In genomic region chr11:75784085-75784478, GRCh38 we compare ENCODE assay signal across 20 cellular contexts. TPM values are rescaled to one million over a fixed set of nuclear protein-coding genes. Genes with fewer than 3 reads are reported as not detected.
A peak's percentile ranks its signal among the peaks of the same experiment; 100 is the strongest.
DNase-seq lines count a peak whose midpoint lies in the region; ATAC-seq, FAIRE-seq and TF ChIP-seq lines count a peak whose summit lies in the region.
"Had no signal": no experiment of that assay in that cellular context is flagged by ENCODE, and none has a peak within 500 bp of the region (broad histone marks: within the 10 kb centered on the region; RNA-seq: fewer than 3 reads in every experiment).

No MANE protein-coding gene starts in this region.

- ATAC-seq in HepG2 (peak; percentile 65), HG02981 (IDR thresholded peaks at IDR 0.05; ENCODE audit: unreplicated experiment) (no peak), sciatic nerve (no peak)
- ATAC-seq: A549, GM12878 had no signal

- peaks cover 30% of the 10 kb centered on the region for H3K4me1 ChIP-seq in PC-9 (replicated peaks; ENCODE audit: insufficient read depth)
- H3K4me1 ChIP-seq in HepG2 (ENCODE audit: insufficient read depth, low read length) = peaks cover 84% of the 10 kb centered on the region
- H3K4me1 ChIP-seq in neutrophil (ENCODE audit: control insufficient read depth in 1 of 2, insufficient read depth in 1 of 2, low read depth in 1 of 2, low read length in 1 of 2) = peaks cover 29% of the 10 kb centered on the region in 2 experiments
- H3K4me1 ChIP-seq: HAP-1 had no signal

- no peaks in the 10 kb centered on the region for H4K20me1 ChIP-seq in PC-9 (ENCODE audit: insufficient read depth)
- H4K20me1 ChIP-seq in HepG2 (ENCODE audit: insufficient read depth, low read length) = no peaks in the 10 kb centered on the region

- intact Hi-C loops in PC-9 (cut with micrococcal nuclease; ENCODE audit: unreplicated experiment) = no loop called here
- intact Hi-C loops in HepG2 (cut with micrococcal nuclease; ENCODE audit: unreplicated experiment) = loop anchor here (2.0 kb wide), 1 partner anchor 15 kb away; the partner anchor contains the start of gene DGAT2
- intact Hi-C loops in sciatic nerve (cut with DNase I) = no loop called here

- TF ChIP-seq EP300 in HepG2 (IDR thresholded peaks at IDR 0.05; ENCODE audit: low read depth in 2 of 2, low read length in 2 of 2) (peak; percentile 89 to 95; a peak in 2 of 4 replicates), HepG2 (CRISPR knock-in tag; IDR thresholded peaks at IDR 0.05; ENCODE audit: borderline replicate concordance) (peak; percentile 81; the same call in 1 of the 2 replicates)

- H3K36me3 ChIP-seq in PC-9 (ENCODE audit: low read depth) (0 out of 2 replicates have a peak, but pooled peaks cover 7% of the 10 kb centered on the region), HepG2 (replicated peaks in 1 of 2; ENCODE audit: control insufficient read depth in 1 of 2, insufficient read depth in 2 of 2, low read length in 2 of 2) (peaks cover 7 to 17% of the 10 kb centered on the region in 2 experiments; a peak in 4 of 5 replicates), neutrophil (peaks cover 74% of the 10 kb centered on the region)
- H3K36me3 ChIP-seq: HAP-1 had no signal

- TF ChIP-seq CTCF in PC-9 (conservative IDR thresholded peaks at IDR 0.05) = no peak
- no peak for TF ChIP-seq CTCF in HepG2 (CRISPR knock-in tag; IDR thresholded peaks at IDR 0.05)
- no peak for TF ChIP-seq CTCF in neutrophil (IDR thresholded peaks at IDR 0.05)

- H3K27me3 ChIP-seq in PC-9 (ENCODE audit: insufficient read depth, low read depth) (no peaks in the 10 kb centered on the region), HepG2 (ENCODE audit: control insufficient read depth in 1 of 2, insufficient read depth in 2 of 2, low read length in 2 of 2) (no peaks in the 10 kb centered on the region), neutrophil (no peaks in the 10 kb centered on the region)

- DNase-seq in PC-9 (no peak), HepG2 (ENCODE audit: low spot score) (peak; percentile 92), NOMO-1 (lab: John Stamatoyannopoulos, UW; ENCODE audit: unreplicated experiment in 2 of 2) (no peak), sciatic nerve (ENCODE audit: low spot score) (no peak), NCI-H146 treated with DMSO at 0.1 percent for 48 hours (lab: John Stamatoyannopoulos, UW; ENCODE audit: unreplicated experiment) (no peak)
- DNase-seq: AML-193; CD4-positive, alpha-beta T cell; DMS 273 treated with DMSO at 0.1 percent for 48 hours; DMS53; DND-41; EL; GM23248; KBM-7 had no signal

- no peak; the same call in 1 of the 2 replicates for TF ChIP-seq RAD21 in HepG2 (CRISPR knock-in tag; IDR thresholded peaks at IDR 0.05)

- H3K9me3 ChIP-seq in PC-9 (ENCODE audit: insufficient read depth, low read depth) = no peaks in the 10 kb centered on the region
- H3K9me3 ChIP-seq in HepG2 (ENCODE audit: low read length) = no peaks in the 10 kb centered on the region
- no peaks in the 10 kb centered on the region for H3K9me3 ChIP-seq in neutrophil
- H3K9me3 ChIP-seq: A549, HAP-1 had no signal

- no peak overlapping the region for H3K4me2 ChIP-seq in PC-9
- peak overlapping the region; percentile 74 for H3K4me2 ChIP-seq in HepG2 (ENCODE audit: low read depth, low read length)
- H3K4me2 ChIP-seq: A549 had no signal

- CTCF ChIA-PET in PC-9 (lab: Charles Lee) = no interaction called here
- CTCF ChIA-PET in HepG2 (lab: Yijun Ruan, JAX; ENCODE audit: low intra/inter-chr PET ratio, low total read pairs) = no interaction called here

- 0% methylated on average over 1 of the region's 2 CpGs for WGBS in HepG2 (ENCODE audit: low lambda C conversion rate)

- H3K4me3 ChIP-seq in PC-9 = no peak overlapping the region
- peak overlapping the region in 1 of 3 experiments; percentile 47; a peak in 2 of 6 replicates for H3K4me3 ChIP-seq in HepG2 (replicated peaks in 1 of 3; ENCODE audit: insufficient read depth in 1 of 3, low read depth in 2 of 3, low read length in 3 of 3)
- no peak overlapping the region for H3K4me3 ChIP-seq in neutrophil (ENCODE audit: low read depth in 1 of 2, low read length in 1 of 2)
- H3K4me3 ChIP-seq: A549, GM12878, GM23248, HAP-1 had no signal

- BruUV-seq in PC-9 (replicated peaks; lab: Mats Ljungman, UMichigan) = no TSS peak
- no TSS peak for BruUV-seq in HepG2 (replicated peaks; lab: Mats Ljungman, UMichigan)

- POLR2A ChIA-PET in PC-9 (lab: Charles Lee; ENCODE audit: unreplicated experiment) = no interaction called here
- POLR2A ChIA-PET in HepG2 (lab: Yijun Ruan, JAX) = interaction anchor here (1.0 to 7.9 kb wide), 14 partner anchors 10 to 221 kb away, joined by 3 to 138 read pairs (median 10); partner anchors contain the start of genes DGAT2 and UVRAG

- in situ Hi-C loops in HepG2 (cut with HindIII; ENCODE audit: extremely low pct_ligation_motif_present, low pct_unique_long_range_greater_than_20kb) = no loop called here

- peak overlapping the region; percentile 68; the same call in 1 of the 2 replicates for H3K27ac ChIP-seq in PC-9
- peak overlapping the region; percentile 92 for H3K27ac ChIP-seq in HepG2 (ENCODE audit: extremely low read length, insufficient read depth, low read length)
- H3K27ac ChIP-seq in neutrophil = peak overlapping the region; percentile 66
- H3K27ac ChIP-seq: A549, C4-2B, GM23248, HL-60 had no signal

- no peaks in the 10 kb centered on the region for H3K9me2 ChIP-seq in PC-9 (ENCODE audit: insufficient read depth)

- H2AFZ ChIP-seq in PC-9 (no peak overlapping the region), HepG2 (ENCODE audit: low read length) (no peak overlapping the region)
- H2AFZ ChIP-seq: GM23248 had no signal

- no peak for TF ChIP-seq POLR2A in HepG2 (IDR thresholded peaks at IDR 0.05; ENCODE audit: insufficient read depth in 1 of 2, low read depth in 2 of 2, low read length in 2 of 2)

- H3F3A ChIP-seq in PC-9 (ENCODE audit: insufficient read depth, low read depth) = peaks cover 23% of the 10 kb centered on the region

- peak overlapping the region; percentile 57; the same call in 1 of the 2 replicates for H3K9ac ChIP-seq in HepG2 (ENCODE audit: insufficient read depth, low read depth, low read length)
- H3K9ac ChIP-seq: GM23248 had no signal

- peak; percentile 89 for FAIRE-seq in HepG2 (lab: Jason Lieb, UNC)
- FAIRE-seq: A549, GM12878 had no signal

- H3K79me2 ChIP-seq in PC-9 (ENCODE audit: low read depth) (0 out of 2 replicates have a peak, but pooled peaks cover 6% of the 10 kb centered on the region), HepG2 (ENCODE audit: insufficient read depth, low read length) (no peaks in the 10 kb centered on the region)

RNA-seq across cellular contexts. Expression of gene DGAT2, which starts 15.5 kb away (rescaled TPM):
- total RNA-seq in PC-9 (2021) = 6.5 and 7.1 TPM in 2 replicates
- total RNA-seq in HepG2 (2016; rRNA removed; fragmentation: Illumina TruSeq; extraction: Trizol) = 39.4 and 65.6 TPM in 2 replicates
- 13.6 and 17.8 TPM in 2 replicates for total RNA-seq in HepG2 (2016; cell fraction: cytosol; rRNA removed; fragmentation: Illumina TruSeq; extraction: Trizol; ENCODE audit: low read depth)
- total RNA-seq in HepG2 (2016; cell fraction: insoluble cytoplasmic fraction; rRNA removed; fragmentation: Illumina TruSeq; extraction: Trizol) = 37.7 and 67.0 TPM in 2 replicates
- total RNA-seq in HepG2 (2016; cell fraction: membrane; rRNA removed; fragmentation: Illumina TruSeq; extraction: Trizol) = 33.7 and 43.0 TPM in 2 replicates
- total RNA-seq in HepG2 (2016; cell fraction: nucleus; rRNA removed; fragmentation: Illumina TruSeq; extraction: Trizol) = 51.0 and 57.6 TPM in 2 replicates
- polyA plus RNA-seq in HepG2 (2011; rRNA removed) = 39.0 and 47.6 TPM in 2 replicates
- polyA plus RNA-seq in HepG2 (2011; cell fraction: cytosol; rRNA removed) = 38.9 and 41.0 TPM in 2 replicates
- 13.1 and 13.7 TPM in 2 replicates for polyA plus RNA-seq in HepG2 (2011; cell fraction: nucleus; rRNA removed)
- polyA plus RNA-seq in HepG2 (2012) = 15.7 and 19.7 TPM in 2 replicates
- 13.9 and 19.4 TPM in 2 replicates for polyA plus RNA-seq in HepG2 (2016; cell fraction: cytosol; fragmentation: Illumina TruSeq; extraction: Trizol; ENCODE audit: low read depth)
- polyA plus RNA-seq in HepG2 (2016; cell fraction: insoluble cytoplasmic fraction; fragmentation: Illumina TruSeq; extraction: Trizol; ENCODE audit: low read depth) = 39.1 and 40.5 TPM in 2 replicates
- 26.5 and 38.6 TPM in 2 replicates for polyA plus RNA-seq in HepG2 (2016; cell fraction: membrane; fragmentation: Illumina TruSeq; extraction: Trizol; ENCODE audit: low read depth)
- 85.2 and 85.5 TPM in 2 replicates for polyA plus RNA-seq in HepG2 (2016; cell fraction: nucleus; fragmentation: Illumina TruSeq; extraction: Trizol; ENCODE audit: insufficient read depth, low read depth)
- polyA minus RNA-seq in HepG2 (2011; rRNA and poly(A)+ RNA removed; ENCODE audit: low replicate concordance) = 9.8 and 63.2 TPM in 2 replicates
- 11.2 and 11.5 TPM in 2 replicates for polyA minus RNA-seq in HepG2 (2011; cell fraction: cytosol; rRNA and poly(A)+ RNA removed)
- polyA minus RNA-seq in HepG2 (2011; cell fraction: nucleus; rRNA and poly(A)+ RNA removed) = 9.3 and 9.8 TPM in 2 replicates
- 20.3 TPM for total RNA-seq in sciatic nerve

RNA-seq across cellular contexts. Expression of gene UVRAG, which starts 30.9 kb away (rescaled TPM):
- 18.6 and 20.4 TPM in 2 replicates for total RNA-seq in PC-9 (2021)
- total RNA-seq in HepG2 (2016; rRNA removed; fragmentation: Illumina TruSeq; extraction: Trizol) = 17.2 and 17.3 TPM in 2 replicates
- 6.1 and 9.8 TPM in 2 replicates for total RNA-seq in HepG2 (2016; cell fraction: cytosol; rRNA removed; fragmentation: Illumina TruSeq; extraction: Trizol; ENCODE audit: low read depth)
- 15.0 and 18.0 TPM in 2 replicates for total RNA-seq in HepG2 (2016; cell fraction: insoluble cytoplasmic fraction; rRNA removed; fragmentation: Illumina TruSeq; extraction: Trizol)
- 11.6 and 11.7 TPM in 2 replicates for total RNA-seq in HepG2 (2016; cell fraction: membrane; rRNA removed; fragmentation: Illumina TruSeq; extraction: Trizol)
- total RNA-seq in HepG2 (2016; cell fraction: nucleus; rRNA removed; fragmentation: Illumina TruSeq; extraction: Trizol) = 43.2 and 46.0 TPM in 2 replicates
- polyA plus RNA-seq in HepG2 (2011; rRNA removed) = 8.9 and 9.7 TPM in 2 replicates
- 5.6 and 7.4 TPM in 2 replicates for polyA plus RNA-seq in HepG2 (2011; cell fraction: cytosol; rRNA removed)
- polyA plus RNA-seq in HepG2 (2011; cell fraction: nucleus; rRNA removed) = 8.4 TPM in 2 replicates
- polyA plus RNA-seq in HepG2 (2012) = 8.4 and 11.9 TPM in 2 replicates
- 1.5 and 1.6 TPM in 2 replicates for polyA plus RNA-seq in HepG2 (2016; cell fraction: cytosol; fragmentation: Illumina TruSeq; extraction: Trizol; ENCODE audit: low read depth)
- 10.9 and 14.5 TPM in 2 replicates for polyA plus RNA-seq in HepG2 (2016; cell fraction: insoluble cytoplasmic fraction; fragmentation: Illumina TruSeq; extraction: Trizol; ENCODE audit: low read depth)
- polyA plus RNA-seq in HepG2 (2016; cell fraction: membrane; fragmentation: Illumina TruSeq; extraction: Trizol; ENCODE audit: low read depth) = 5.0 and 5.5 TPM in 2 replicates
- 20.6 and 22.8 TPM in 2 replicates for polyA plus RNA-seq in HepG2 (2016; cell fraction: nucleus; fragmentation: Illumina TruSeq; extraction: Trizol; ENCODE audit: insufficient read depth, low read depth)
- polyA minus RNA-seq in HepG2 (2011; rRNA and poly(A)+ RNA removed; ENCODE audit: low replicate concordance) = 10.9 and 19.7 TPM in 2 replicates
- 5.9 and 6.2 TPM in 2 replicates for polyA minus RNA-seq in HepG2 (2011; cell fraction: cytosol; rRNA and poly(A)+ RNA removed)
- polyA minus RNA-seq in HepG2 (2011; cell fraction: nucleus; rRNA and poly(A)+ RNA removed) = 77.1 and 79.4 TPM in 2 replicates
- 39.2 TPM for total RNA-seq in sciatic nerve
